ENCODE assay signal across 10 cellular contexts in the genomic region with DNA sequence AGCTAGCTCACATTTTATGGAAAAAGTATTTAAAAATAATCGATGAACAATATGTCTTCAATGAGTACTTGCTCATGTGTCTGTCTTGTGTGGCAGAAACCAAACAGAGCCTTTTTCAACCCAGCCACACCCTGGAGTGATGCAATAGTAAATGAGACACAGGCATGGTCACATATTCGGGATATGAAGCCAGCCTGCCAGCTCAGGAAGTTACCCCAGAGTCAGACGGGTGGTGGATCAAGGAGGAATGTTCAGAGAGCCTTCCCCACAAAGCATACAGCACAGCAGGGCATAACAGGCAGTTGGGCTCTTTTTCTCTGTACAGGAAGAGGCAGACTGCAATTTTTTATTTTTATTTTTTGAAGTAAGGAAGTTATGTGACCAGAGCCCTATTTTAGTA. TPM values are rescaled to one million over a fixed set of nuclear protein-coding genes. Genes with fewer than 3 reads are reported as not detected.
DNase-seq lines count a peak whose midpoint lies in the region; ATAC-seq and TF ChIP-seq lines count a peak whose summit lies in the region.
"Had no signal": no experiment of that assay in that cellular context is flagged by ENCODE, and none has a peak within 500 bp of the region (broad histone marks: within the 10 kb centered on the region; RNA-seq: fewer than 3 reads in every experiment).

No MANE protein-coding gene starts in this region.

- DNase-seq in NCI-H146 treated with DMSO at 0.1 percent for 48 hours (lab: John Stamatoyannopoulos, UW; ENCODE audit: unreplicated experiment): peak; percentile 1
- no peak for DNase-seq in NCI-H146 (lab: John Stamatoyannopoulos, UW)
- peak; percentile 33 to 90 for DNase-seq in ascending aorta (ENCODE audit: low spot score in 2 of 2)
- peak; percentile 86 for DNase-seq in iris pigment epithelial cell (ENCODE audit: low read depth)
- DNase-seq in aorta: peak in 1 of 2 donors; percentile 77
- no peak for DNase-seq in medulla oblongata (ENCODE audit: extremely low spot score)
- DNase-seq in effector CD4-positive, alpha-beta T cell: no peak

- H3K4me3 ChIP-seq in ascending aorta: no peak overlapping the region
- no peak overlapping the region for H3K4me3 ChIP-seq in aorta (ENCODE audit: low read length in 2 of 2)
- H3K4me3 ChIP-seq: cardiac muscle cell had no signal

- H3K9me3 ChIP-seq in ascending aorta (no peaks in the 10 kb centered on the region), aorta (ENCODE audit: control insufficient read depth, low read length) (no peaks in the 10 kb centered on the region)

- H3K27me3 ChIP-seq in ascending aorta (no peaks in the 10 kb centered on the region), aorta (ENCODE audit: control insufficient read depth in 1 of 2, insufficient read depth in 2 of 2, low read length in 1 of 2) (no peaks in the 10 kb centered on the region)
- H3K27me3 ChIP-seq: cardiac muscle cell had no signal

- H3K4me1 ChIP-seq in ascending aorta (peaks cover 0 to 4% of the 10 kb centered on the region in 2 donors), aorta (ENCODE audit: control insufficient read depth in 1 of 2, insufficient read depth in 2 of 2, low read length in 2 of 2) (peaks cover 0 to 2% of the 10 kb centered on the region in 2 donors)

- TF ChIP-seq CTCF in ascending aorta (IDR thresholded peaks at IDR 0.05): no peak

- intact Hi-C loops in ascending aorta (cut with DNase I) (loop anchor here (2.0 kb wide), 1 partner anchor 28 kb away; a partner anchor contains a TSS), aorta (cut with DNase I) (no loop called here)

- H3K36me3 ChIP-seq in ascending aorta: peaks cover 7 to 10% of the 10 kb centered on the region in 2 donors
- H3K36me3 ChIP-seq in aorta (ENCODE audit: control insufficient read depth in 1 of 2, insufficient read depth in 2 of 2, low read length in 1 of 2): peaks cover 0 to 1% of the 10 kb centered on the region in 2 donors
- H3K36me3 ChIP-seq: cardiac muscle cell had no signal

- ATAC-seq in aorta (ENCODE audit: low FRiP score) (peak; percentile 74), GM18858 (IDR thresholded peaks at IDR 0.05; ENCODE audit: unreplicated experiment) (no peak)

- 25 to 28% methylated on average over 3 of the region's 3 CpGs for WGBS in aorta, 2 donors

- H3K27ac ChIP-seq in ascending aorta: peak overlapping the region; percentile 39 to 58
- no peak overlapping the region for H3K27ac ChIP-seq in aorta (ENCODE audit: low read depth in 1 of 2, low read length in 2 of 2)
- H3K27ac ChIP-seq: 22Rv1, cardiac muscle cell had no signal

RNA-seq across cellular contexts. Expression of a gene that starts 27.3 kb away (rescaled TPM):
- total RNA-seq in ascending aorta: 18.7 TPM
- 10 to 100 TPM; 42.2 to 49.7 TPM for total RNA-seq in aorta
- 10 to 100 TPM; 31.2 to 73.3 TPM for polyA plus RNA-seq in aorta

Comparison
In these comparisons a context has a peak if more than half of its experiments do, and no peak if none do; other contexts are left out.
1. DNase-seq: peak in NCI-H146 treated with DMSO at 0.1 percent for 48 hours (single experiment), ascending aorta (2 of 2) and iris pigment epithelial cell (single experiment); none in NCI-H146 (single experiment), medulla oblongata (single experiment) and effector CD4-positive, alpha-beta T cell (single experiment).
2. H3K27ac ChIP-seq: peak in ascending aorta (2 of 2); none in aorta (0 of 2).